Comparison of ENCODE assay signal across 20 cellular contexts in genomic region chr11:14323118-14323676, GRCh38. TPM values are rescaled to one million over a fixed set of nuclear protein-coding genes. Genes with fewer than 3 reads are reported as not detected.
DNase-seq lines count a peak whose midpoint lies in the region; ATAC-seq and TF ChIP-seq lines count a peak whose summit lies in the region.
"Had no signal": no experiment of that assay in that cellular context is flagged by ENCODE, and none has a peak within 500 bp of the region (broad histone marks: within the 10 kb centered on the region; RNA-seq: fewer than 3 reads in every experiment).

No MANE protein-coding gene starts in this region.

- peak overlapping the region in 6 of 7 donors; percentile 5 to 49 (median 32) for H3K4me3 Mint-ChIP-seq in CD8-positive, alpha-beta memory T cell
- no peak overlapping the region for H3K4me3 Mint-ChIP-seq in WTC11
- H3K4me3 Mint-ChIP-seq in HFFc6 = no peak overlapping the region
- H3K4me3 Mint-ChIP-seq: CD4-positive, CD25-positive, alpha-beta regulatory T cell had no signal

- no peak overlapping the region for H3K4me3 ChIP-seq in CD8-positive, alpha-beta memory T cell (ENCODE audit: low read length)
- H3K4me3 ChIP-seq in mesenchymal stem cell (ENCODE audit: insufficient read depth in 1 of 2, low read depth in 1 of 2, low read length in 2 of 2) = no peak overlapping the region
- H3K4me3 ChIP-seq: gastrocnemius medialis, K562, SJSA1 had no signal

- no peak overlapping the region for H2AK5ac ChIP-seq in mesenchymal stem cell (ENCODE audit: low read length, severe bottlenecking)

- H3K4me1 Mint-ChIP-seq in CD8-positive, alpha-beta memory T cell = peaks cover 79 to 87% (median 85%) of the 10 kb centered on the region in 3 donors
- H3K4me1 Mint-ChIP-seq in WTC11 (peaks cover 83% of the 10 kb centered on the region), HFFc6 (ENCODE audit: low read depth) (peaks cover 71% of the 10 kb centered on the region)

- H3K18ac ChIP-seq in mesenchymal stem cell (ENCODE audit: low read depth in 1 of 2, low read length in 2 of 2) = no peak overlapping the region

- ATAC-seq in GM18868 (IDR thresholded peaks at IDR 0.05; ENCODE audit: unreplicated experiment) (peak; percentile 35), WTC11 (no peak)
- ATAC-seq: esophagus mucosa, gastrocnemius medialis, K562, Panc1 had no signal

- H3K27ac Mint-ChIP-seq in CD8-positive, alpha-beta memory T cell = peak overlapping the region in 7 of 8 donors; percentile 30 to 88 (median 63)
- H3K27ac Mint-ChIP-seq in WTC11 (peak overlapping the region; percentile 29), HFFc6 (no peak overlapping the region)

- POLR2A ChIA-PET in CD8-positive, alpha-beta memory T cell (lab: Charles Lee) = no interaction called here
- POLR2A ChIA-PET in WTC11 (lab: Charles Lee) = no interaction called here

- no peaks in the 10 kb centered on the region for H3K9me3 ChIP-seq in CD8-positive, alpha-beta memory T cell (ENCODE audit: low read length)
- no peaks in the 10 kb centered on the region for H3K9me3 ChIP-seq in mesenchymal stem cell (ENCODE audit: control insufficient read depth, low read length)
- H3K9me3 ChIP-seq: gastrocnemius medialis, SJSA1 had no signal

- no peak overlapping the region for H2BK5ac ChIP-seq in mesenchymal stem cell (ENCODE audit: low read depth, low read length, poor library complexity, severe bottlenecking)

- no peaks in the 10 kb centered on the region for H3K79me1 ChIP-seq in mesenchymal stem cell (replicated peaks; ENCODE audit: low read length, poor library complexity, severe bottlenecking)

- H3K9ac ChIP-seq in mesenchymal stem cell (ENCODE audit: low read length) = no peak overlapping the region

- no peak for TF ChIP-seq CTCF in WTC11 (IDR thresholded peaks at IDR 0.05)
- TF ChIP-seq CTCF in HFFc6 (IDR thresholded peaks at IDR 0.05) = no peak

- WGBS in mesenchymal stem cell = 85% methylated on average over 5 of the region's 6 CpGs

- H3K27me3 Mint-ChIP-seq in CD8-positive, alpha-beta memory T cell = no peaks in the 10 kb centered on the region
- H3K27me3 Mint-ChIP-seq in WTC11 (ENCODE audit: low read depth) (no peaks in the 10 kb centered on the region), HFFc6 (ENCODE audit: insufficient read depth) (no peaks in the 10 kb centered on the region; the same call in 1 of the 2 replicates)

- H4K8ac ChIP-seq in mesenchymal stem cell (ENCODE audit: low read length) = peak overlapping the region; percentile 37

- H3K36me3 Mint-ChIP-seq in CD8-positive, alpha-beta memory T cell = peaks cover 0 to 6% (median 0%) of the 10 kb centered on the region in 3 donors
- peaks cover 9% of the 10 kb centered on the region; the same call in 1 of the 2 replicates for H3K36me3 Mint-ChIP-seq in WTC11
- H3K36me3 Mint-ChIP-seq in HFFc6 (ENCODE audit: low read depth) = no peaks in the 10 kb centered on the region; the same call in 1 of the 2 replicates
- H3K36me3 Mint-ChIP-seq: CD4-positive, CD25-positive, alpha-beta regulatory T cell had no signal

- H3K23ac ChIP-seq in mesenchymal stem cell (ENCODE audit: low read length in 2 of 2) = no peak overlapping the region

- no peak overlapping the region for H3K4me2 ChIP-seq in mesenchymal stem cell (ENCODE audit: low read length, poor library complexity, severe bottlenecking)

- H3K4me1 ChIP-seq in CD8-positive, alpha-beta memory T cell (ENCODE audit: insufficient read depth, low read length) = peaks cover 44% of the 10 kb centered on the region
- peaks cover 6% of the 10 kb centered on the region for H3K4me1 ChIP-seq in mesenchymal stem cell (ENCODE audit: control insufficient read depth, insufficient read depth, low read depth, low read length)

- H2BK120ac ChIP-seq in mesenchymal stem cell (ENCODE audit: low read depth, low read length) = no peak overlapping the region

- no peak overlapping the region for H2BK15ac ChIP-seq in mesenchymal stem cell (ENCODE audit: low read depth, poor library complexity, severe bottlenecking)

- no peak overlapping the region for H3K14ac ChIP-seq in mesenchymal stem cell (ENCODE audit: low read length in 2 of 2)

- no peak overlapping the region for H2AFZ ChIP-seq in mesenchymal stem cell (ENCODE audit: low read depth, low read length)

- no peaks in the 10 kb centered on the region for H3K9me3 Mint-ChIP-seq in CD8-positive, alpha-beta memory T cell
- H3K9me3 Mint-ChIP-seq in WTC11 = peaks cover 3% of the 10 kb centered on the region; the same call in 1 of the 2 replicates
- H3K9me3 Mint-ChIP-seq in HFFc6 = no peaks in the 10 kb centered on the region

- no peak overlapping the region for H3K4ac ChIP-seq in mesenchymal stem cell (ENCODE audit: low read depth in 1 of 2, low read length in 2 of 2)

- no peaks in the 10 kb centered on the region for H3K36me3 ChIP-seq in CD8-positive, alpha-beta memory T cell (ENCODE audit: insufficient read depth, low read length)
- peaks cover 0 to 5% of the 10 kb centered on the region in 2 experiments for H3K36me3 ChIP-seq in mesenchymal stem cell (ENCODE audit: control insufficient read depth in 1 of 2, insufficient read depth in 2 of 2, low read depth in 1 of 2, low read length in 2 of 2)
- H3K36me3 ChIP-seq: gastrocnemius medialis, SJSA1 had no signal

- H3K27ac ChIP-seq in CD8-positive, alpha-beta memory T cell (ENCODE audit: low read depth, low read length) = no peak overlapping the region
- no peak overlapping the region for H3K27ac ChIP-seq in mesenchymal stem cell (ENCODE audit: low read length, poor library complexity, severe bottlenecking)
- H3K27ac ChIP-seq: gastrocnemius medialis, SJSA1 had no signal

- CTCF ChIA-PET in CD8-positive, alpha-beta memory T cell (lab: Charles Lee) = no interaction called here
- CTCF ChIA-PET in WTC11 (lab: Charles Lee) = interaction anchor here (0.7 kb wide), 1 partner anchor 15 kb away, joined by 3 read pairs; no protein-coding TSS in a partner anchor

- DNase-seq in CD8-positive, alpha-beta memory T cell = no peak
- DNase-seq in WTC11 (ENCODE audit: low spot score) (no peak), mesenchymal stem cell (no peak), cerebellar cortex (ENCODE audit: low spot score) (no peak), NCI-H1436 (lab: John Stamatoyannopoulos, UW) (no peak), NCI-H69 (lab: John Stamatoyannopoulos, UW) (no peak), HFFc6 (no peak)
- DNase-seq: activated effector memory CD4-positive, alpha-beta T cell treated with Interleukin-2 at 50 U/mL for 16 hours; CD4-positive, CD25-positive, alpha-beta regulatory T cell; DMS53; gastrocnemius medialis; kidney glomerular epithelial cell; midbrain; NCI-H187; NCI-H226 had no signal

- H3K27me3 ChIP-seq in CD8-positive, alpha-beta memory T cell (ENCODE audit: insufficient read depth, low read length, poor library complexity, severe bottlenecking) = no peaks in the 10 kb centered on the region
- no peaks in the 10 kb centered on the region for H3K27me3 ChIP-seq in mesenchymal stem cell (ENCODE audit: control insufficient read depth in 1 of 2, insufficient read depth in 1 of 2, low read length in 2 of 2)
- H3K27me3 ChIP-seq: gastrocnemius medialis, SJSA1 had no signal

- H2BK12ac ChIP-seq in mesenchymal stem cell (ENCODE audit: low read length in 2 of 2) = no peak overlapping the region

- no peak overlapping the region for H4K91ac ChIP-seq in mesenchymal stem cell (ENCODE audit: low read length)

TF ChIP-seq in WTC11, 78 proteins besides CTCF, POLR2A, EP300 and RAD21:
- TF ChIP-seq HMGA2 (CRISPR knock-in tag; IDR thresholded peaks at IDR 0.05) (no peak), ZNF121 (CRISPR knock-in tag; IDR thresholded peaks at IDR 0.05) (0 out of 2 replicates have a peak, but pooled peaks have one; percentile 19)

RNA-seq across cellular contexts. Expression of gene RRAS2, which starts 35.8 kb away (rescaled TPM):
- total RNA-seq in CD8-positive, alpha-beta memory T cell = 10 to 100 TPM; 70.1 to 72.6 TPM
- polyA plus RNA-seq in CD8-positive, alpha-beta memory T cell = 52.6 TPM
- 161 to 164 TPM (median 164 TPM) in 3 replicates for total RNA-seq in WTC11 (2021)
- polyA plus RNA-seq in mesenchymal stem cell (2013, experiment 1 of 2) = 60.2 TPM
- polyA plus RNA-seq in mesenchymal stem cell (2013, experiment 2 of 2) = 61.9 TPM
- 100 to 1,000 TPM in 3 of 6 experiments, 10 to 100 TPM in 3; 89.6 to 122 (median 103) TPM for total RNA-seq in HFFc6 (2021; fragmentation: NEBNext Ultra II Directional; extraction: Animal tissue kit (Norgen Biotek cat#: 25700))

Comparison
In these comparisons a context has a peak if more than half of its experiments do, and no peak if none do; other contexts are left out.
1. H3K4me3 Mint-ChIP-seq: peak in CD8-positive, alpha-beta memory T cell (6 of 7); none in WTC11 (single experiment) and HFFc6 (single experiment).